8 cellular contexts compared by ENCODE assay signal in genomic region chr11:95680169-95680929, GRCh38.
DNase-seq lines count a peak whose midpoint lies in the region; ATAC-seq and TF ChIP-seq lines count a peak whose summit lies in the region.

No MANE protein-coding gene starts in this region.

- POLR2A ChIA-PET in AG04450 (lab: Yijun Ruan, JAX), result interaction anchor here (1.2 to 2.5 kb wide), 2 partner anchors 9 to 12 kb away, joined by 4 to 10 read pairs; no protein-coding TSS in a partner anchor

- ATAC-seq in GM19438 (IDR thresholded peaks at IDR 0.05; ENCODE audit: low read depth, unreplicated experiment) (peak; percentile 92), HG03457 (IDR thresholded peaks at IDR 0.05; ENCODE audit: unreplicated experiment) (peak; percentile 50)

- no peaks in the 10 kb centered on the region for H3K36me3 ChIP-seq in stomach

- WGBS in stomach, 5 donors, result 33 to 50% (median 45%) methylated on average over 3 of the region's 3 CpGs

- intact Hi-C loops in stomach (cut with DNase I; ENCODE audit: low total_unique reads), result no loop called here

- CTCF ChIA-PET in AG04450 (lab: Charles Lee), result interaction anchor here (1.1 to 5.2 kb wide), 2 partner anchors 25 to 529 kb away, joined by 3 to 25 read pairs; no protein-coding TSS in a partner anchor

- H3K4me3 ChIP-seq in AG04450 (ENCODE audit: low read depth, low read length), result no peak overlapping the region
- H3K4me3 ChIP-seq in stomach, result no peak overlapping the region

- TF ChIP-seq POLR2A in stomach (IDR thresholded peaks at IDR 0.05), result no peak

- H3K27ac ChIP-seq in AG04450 (ENCODE audit: low read depth, low read length), result no peak overlapping the region
- H3K27ac ChIP-seq in stomach, result peak overlapping the region in 3 of 5 donors; percentile 21 to 61 (median 35)

- no peaks in the 10 kb centered on the region for H3K27me3 ChIP-seq in AG04450 (ENCODE audit: control insufficient read depth, insufficient read depth, low read length)
- H3K27me3 ChIP-seq in stomach, result no peaks in the 10 kb centered on the region

- no peak for TF ChIP-seq EP300 in stomach (IDR thresholded peaks at IDR 0.05)

- DNase-seq in AG04450 (ENCODE audit: low read depth, low spot score), result peak; percentile 70
- peak; percentile 23 for DNase-seq in dermis blood vessel endothelial cell
- DNase-seq in stomach, result no peak
- no peak for DNase-seq in NCI-H524 treated with DMSO at 0.1 percent for 48 hours (lab: John Stamatoyannopoulos, UW)
- DNase-seq in NCI-H2107 (lab: John Stamatoyannopoulos, UW), result no peak
- no peak for DNase-seq in activated CD4-positive, alpha-beta T cell treated with anti-CD3 and anti-CD28 coated beads, Interleukin-2, amount 50 U/mL, for 4 hours

- no peaks in the 10 kb centered on the region for H3K9me3 ChIP-seq in AG04450 (ENCODE audit: control insufficient read depth, insufficient read depth, low read length)
- H3K9me3 ChIP-seq in stomach, result no peaks in the 10 kb centered on the region

- H3K4me1 ChIP-seq in stomach, result peaks cover 0 to 18% (median 9%) of the 10 kb centered on the region in 4 donors

- no peak for TF ChIP-seq CTCF in AG04450 (IDR thresholded peaks at IDR 0.05; ENCODE audit: low read depth, low read length)
- TF ChIP-seq CTCF in stomach (IDR thresholded peaks at IDR 0.05), result no peak

Comparison
In these comparisons a context has a peak if more than half of its experiments do, and no peak if none do; other contexts are left out.
1. DNase-seq: peak in AG04450 (single experiment) and dermis blood vessel endothelial cell (single experiment); none in stomach (single experiment), NCI-H524 treated with DMSO at 0.1 percent for 48 hours (single experiment), NCI-H2107 (single experiment) and activated CD4-positive, alpha-beta T cell treated with anti-CD3 and anti-CD28 coated beads, Interleukin-2, amount 50 U/mL, for 4 hours (0 of 2).